In genomic region chr5:21680196-21680595, GRCh38 we compare ENCODE assay signal across 16 cellular contexts.
DNase-seq lines count a peak whose midpoint lies in the region; ATAC-seq, FAIRE-seq and TF ChIP-seq lines count a peak whose summit lies in the region.
"Had no signal": no experiment of that assay in that cellular context is flagged by ENCODE, and none has a peak within 500 bp of the region (broad histone marks: within the 10 kb centered on the region; RNA-seq: fewer than 3 reads in every experiment).

No MANE protein-coding gene starts in this region.

- ATAC-seq in HG03039 (IDR thresholded peaks at IDR 0.05; ENCODE audit: unreplicated experiment): no peak
- no peak for ATAC-seq in GM19395 (IDR thresholded peaks at IDR 0.05; ENCODE audit: unreplicated experiment)
- ATAC-seq: gastrocnemius medialis, lower lobe of right lung had no signal

- peak; percentile 98 for FAIRE-seq in RCC 7860 (lab: Jason Lieb, UNC)

- TF ChIP-seq CTCF in epithelial cell of proximal tubule (conservative IDR thresholded peaks at IDR 0.05; ENCODE audit: low read depth, low read length): no peak

- DNase-seq in GM03348 (ENCODE audit: low spot score): peak; percentile 65
- peak; percentile 67 for DNase-seq in RCC 7860 (ENCODE audit: low spot score)
- DNase-seq in epithelial cell of proximal tubule (ENCODE audit: low read depth): peak; percentile 80
- DNase-seq in pulmonary artery endothelial cell (ENCODE audit: low read depth, low spot score): peak; percentile 63
- DNase-seq in effector CD4-positive, alpha-beta T cell: no peak
- DNase-seq in islet precursor cell: no peak
- DNase-seq: activated B cell treated with CpG ODN at 0.5 μM for 24 hours; amygdala; COR-L47; gastrocnemius medialis; lower lobe of right lung; NCI-H2227 treated with DMSO at 0.1 percent for 48 hours; SJCRH30; stimulated activated naive CD4-positive, alpha-beta T cell had no signal

- no peak overlapping the region for H3K4me3 ChIP-seq in epithelial cell of proximal tubule (ENCODE audit: low read depth, low read length)
- H3K4me3 ChIP-seq: gastrocnemius medialis, lower lobe of right lung, SJCRH30 had no signal

Comparison
In these comparisons a context has a peak if more than half of its experiments do, and no peak if none do; other contexts are left out.
1. DNase-seq: peak in GM03348 (single experiment), RCC 7860 (single experiment), epithelial cell of proximal tubule (single experiment) and pulmonary artery endothelial cell (single experiment); none in effector CD4-positive, alpha-beta T cell (single experiment) and islet precursor cell (single experiment).